In genomic region chr1:211875541-211875940, GRCh38 we compare ENCODE assay signal across 34 cellular contexts. TPM values are rescaled to one million over a fixed set of nuclear protein-coding genes. Genes with fewer than 3 reads are reported as not detected.
A peak's percentile ranks its signal among the peaks of the same experiment; 100 is the strongest.
DNase-seq lines count a peak whose midpoint lies in the region; ATAC-seq, FAIRE-seq and TF ChIP-seq lines count a peak whose summit lies in the region.
"Had no signal": no experiment of that assay in that cellular context is flagged by ENCODE, and none has a peak within 500 bp of the region (broad histone marks: within the 10 kb centered on the region; RNA-seq: fewer than 3 reads in every experiment).

No MANE protein-coding gene starts in this region.

- no TSS peak for BruUV-seq in K562 (replicated peaks; lab: Mats Ljungman, UMichigan)

- no peaks in the 10 kb centered on the region for H3K9me3 Mint-ChIP-seq in activated naive CD4-positive, alpha-beta T cell treated with anti-CD3 and anti-CD28 coated beads, Interleukin-2, amount 50 U/mL, for 72 hours
- H3K9me3 Mint-ChIP-seq: CD4-positive, alpha-beta memory T cell; CD4-positive, alpha-beta T cell; CD8-positive, alpha-beta memory T cell; CD8-positive, alpha-beta T cell had no signal

- no peaks in the 10 kb centered on the region for H3K9me1 ChIP-seq in K562 (ENCODE audit: control insufficient read depth, insufficient read depth, low read length)

- no peaks in the 10 kb centered on the region for H4K20me1 ChIP-seq in K562 (replicated peaks; ENCODE audit: control insufficient read depth, insufficient read depth, low read length)
- H4K20me1 ChIP-seq: BLaER1; BLaER1 treated with 17β-estradiol and CSF1 and Interleukin-3, amounts not matched to agents 10 nM and 100 nM had no signal

- no peak overlapping the region for H3K4me2 ChIP-seq in K562 (ENCODE audit: insufficient read depth, low read length)
- H3K4me2 ChIP-seq: A549; BLaER1; BLaER1 treated with 17β-estradiol and CSF1 and Interleukin-3, amounts not matched to agents 10 nM and 100 nM had no signal

- no peaks in the 10 kb centered on the region for H3K9me3 ChIP-seq in HEK293 (ENCODE audit: control insufficient read depth, insufficient read depth, low read depth, low read length)
- no peaks in the 10 kb centered on the region for H3K9me3 ChIP-seq in K562 (replicated peaks; ENCODE audit: control insufficient read depth, insufficient read depth, low read depth, low read length)
- H3K9me3 ChIP-seq in esophagus muscularis mucosa: no peaks in the 10 kb centered on the region
- H3K9me3 ChIP-seq: A549, BE2C, BLaER1, Caco-2 had no signal

- TF ChIP-seq CTCF in HEK293 (tag by site-specific recombination; IDR thresholded peaks at IDR 0.05) (no peak), K562 (IDR thresholded peaks at IDR 0.05 in 2 of 3, conservative IDR thresholded peaks at IDR 0.05 in 1 of 3; ENCODE audit: insufficient read depth in 2 of 3, low read depth in 1 of 3, low read length in 3 of 3) (no peak), esophagus muscularis mucosa (IDR thresholded peaks at IDR 0.05) (no peak)

- intact Hi-C loops in K562 (cut with micrococcal nuclease) (no loop called here), esophagus muscularis mucosa (cut with DNase I) (no loop called here)

- TF ChIP-seq POLR2A in K562 (conservative IDR thresholded peaks at IDR 0.05) (no peak), esophagus muscularis mucosa (IDR thresholded peaks at IDR 0.05; ENCODE audit: low read depth) (no peak)

- H3K36me3 ChIP-seq in HEK293 (ENCODE audit: control insufficient read depth in 2 of 2, insufficient read depth in 1 of 2, low read length in 2 of 2) (no peaks in the 10 kb centered on the region), K562 (ENCODE audit: control insufficient read depth, insufficient read depth, low read length) (no peaks in the 10 kb centered on the region), esophagus muscularis mucosa (no peaks in the 10 kb centered on the region)
- H3K36me3 ChIP-seq: BE2C; BLaER1; BLaER1 treated with 17β-estradiol and CSF1 and Interleukin-3, amounts not matched to agents 10 nM and 100 nM had no signal

- no peak for TF ChIP-seq RAD21 in K562 (CRISPR knock-in tag; conservative IDR thresholded peaks at IDR 0.05 in 1 of 2, IDR thresholded peaks at IDR 0.05 in 1 of 2)

- no peaks in the 10 kb centered on the region for H3K36me3 Mint-ChIP-seq in activated naive CD4-positive, alpha-beta T cell treated with anti-CD3 and anti-CD28 coated beads, Interleukin-2, amount 50 U/mL, for 72 hours
- H3K36me3 Mint-ChIP-seq: CD14-positive monocyte; CD4-positive, alpha-beta memory T cell; CD4-positive, CD25-positive, alpha-beta regulatory T cell; CD8-positive, alpha-beta T cell had no signal

- peaks cover 19 to 20% of the 10 kb centered on the region in 2 experiments for H3K27me3 ChIP-seq in K562 (ENCODE audit: control insufficient read depth in 2 of 2, insufficient read depth in 2 of 2, low read length in 2 of 2)
- no peaks in the 10 kb centered on the region for H3K27me3 ChIP-seq in esophagus muscularis mucosa
- H3K27me3 ChIP-seq: BE2C; BLaER1; BLaER1 treated with 17β-estradiol and CSF1 and Interleukin-3, amounts not matched to agents 10 nM and 100 nM had no signal

- H3K9ac ChIP-seq in K562 (ENCODE audit: insufficient read depth in 1 of 2, low read depth in 2 of 2, low read length in 2 of 2): no peak overlapping the region
- H3K9ac ChIP-seq: BLaER1; BLaER1 treated with 17β-estradiol and CSF1 and Interleukin-3, amounts not matched to agents 10 nM and 100 nM had no signal

- H3K27ac ChIP-seq in HEK293 (ENCODE audit: extremely low read depth, low read depth, low read length) (no peak overlapping the region), K562 (ENCODE audit: extremely low read depth, low read depth, low read length) (no peak overlapping the region), esophagus muscularis mucosa (replicated peaks in 1 of 4) (no peak overlapping the region)
- H3K27ac ChIP-seq: 22Rv1; A549; BLaER1; BLaER1 treated with 17β-estradiol and CSF1 and Interleukin-3, amounts not matched to agents 10 nM and 100 nM; C4-2B had no signal

- no peaks in the 10 kb centered on the region for H3K79me2 ChIP-seq in K562 (ENCODE audit: control insufficient read depth, insufficient read depth, low read length)

- no peak overlapping the region for H2AFZ ChIP-seq in K562 (ENCODE audit: low read depth, low read length)

- H3K27ac Mint-ChIP-seq in activated naive CD4-positive, alpha-beta T cell treated with anti-CD3 and anti-CD28 coated beads, Interleukin-2, amount 50 U/mL, for 72 hours: no peak overlapping the region
- H3K27ac Mint-ChIP-seq: B cell; CD4-positive, alpha-beta memory T cell; CD4-positive, alpha-beta T cell; CD4-positive, CD25-positive, alpha-beta regulatory T cell; CD8-positive, alpha-beta T cell had no signal

- FAIRE-seq in K562 (lab: Jason Lieb, UNC): no peak
- FAIRE-seq: A204.1, A549, D721Med had no signal

- in situ Hi-C loops in K562 (cut with MboI): no loop called here

- H3K4me1 ChIP-seq in HEK293 (ENCODE audit: control insufficient read depth, insufficient read depth, low read length): no peaks in the 10 kb centered on the region
- H3K4me1 ChIP-seq in K562 (replicated peaks in 1 of 2; ENCODE audit: control insufficient read depth in 2 of 2, insufficient read depth in 2 of 2, low read length in 2 of 2): no peaks in the 10 kb centered on the region
- H3K4me1 ChIP-seq in esophagus muscularis mucosa: no peaks in the 10 kb centered on the region
- H3K4me1 ChIP-seq: A549; BE2C; BLaER1; BLaER1 treated with 17β-estradiol and CSF1 and Interleukin-3, amounts not matched to agents 10 nM and 100 nM; Caco-2 had no signal

- CTCF ChIA-PET in HEK293 (lab: Yijun Ruan, JAX) (interaction anchor here (0.6 kb wide), 1 partner anchor 1888 kb away, joined by 3 read pairs; no protein-coding TSS in a partner anchor), K562 (lab: Yijun Ruan, JAX; ENCODE audit: low intra/inter-chr PET ratio) (no interaction called here)

- no peak for ATAC-seq in K562
- no peak for ATAC-seq in activated naive CD4-positive, alpha-beta T cell treated with anti-CD3 and anti-CD28 coated beads, Interleukin-2, amount 50 U/mL, for 72 hours
- ATAC-seq: A549; CD8-positive, alpha-beta T cell had no signal

- H3K4me3 ChIP-seq in HEK293 (ENCODE audit: low read depth, low read length): no peak overlapping the region
- no peak overlapping the region for H3K4me3 ChIP-seq in K562
- H3K4me3 ChIP-seq in esophagus muscularis mucosa: no peak overlapping the region
- H3K4me3 ChIP-seq: A549; BLaER1; BLaER1 treated with 17β-estradiol and CSF1 and Interleukin-3, amounts not matched to agents 10 nM and 100 nM had no signal

- POLR2A ChIA-PET in HEK293 (lab: Yijun Ruan, JAX): no interaction called here
- POLR2A ChIA-PET in K562 (lab: Yijun Ruan, JAX): interaction anchor here (1.2 kb wide), 1 partner anchor 9 kb away, joined by 4 read pairs; no protein-coding TSS in a partner anchor

- DNase-seq in K562 (ENCODE audit: extremely low read depth in 1 of 4, low spot score in 3 of 4) (no peak), esophagus muscularis mucosa (ENCODE audit: extremely low spot score) (peak; percentile 31), NCI-H524 (lab: John Stamatoyannopoulos, UW) (no peak)
- no peak for DNase-seq in activated naive CD4-positive, alpha-beta T cell treated with anti-CD3 and anti-CD28 coated beads, Interleukin-2, amount 50 U/mL, for 72 hours (ENCODE audit: low spot score in 2 of 2)
- DNase-seq in activated naive CD4-positive, alpha-beta T cell treated with Interleukin-2 at 50 U/mL for 16 hours: no peak
- DNase-seq: 8988T; ACHN; AML-193; BE2C; Caco-2; Calu3; CD4-positive, alpha-beta memory T cell; CD4-positive, alpha-beta T cell; CD4-positive, CD25-positive, alpha-beta regulatory T cell; CD8-positive, alpha-beta memory T cell; CD8-positive, alpha-beta T cell; COR-L47; DMS 273 treated with DMSO at 0.1 percent for 48 hours; DMS153; DMS53; DMS79; DMS79 treated with DMSO at 0.1 percent for 48 hours; DND-41; EL had no signal

- no peak for TF ChIP-seq EP300 in K562 (IDR thresholded peaks at IDR 0.05; ENCODE audit: low read length)
- TF ChIP-seq EP300 in esophagus muscularis mucosa (IDR thresholded peaks at IDR 0.05): no peak

RNA-seq across cellular contexts. Expression of gene LPGAT1, which starts 45.0 kb away (rescaled TPM):
- 15.4 and 34.1 TPM in 2 replicates for total RNA-seq in K562 (2011; cell fraction: chromatin; rRNA removed; ENCODE audit: low replicate concordance)
- total RNA-seq in K562 (2011; cell fraction: nucleolus; rRNA removed): 7.3 and 17.6 TPM in 2 replicates
- total RNA-seq in K562 (2011; cell fraction: nucleoplasm; rRNA removed): 27.4 and 42.4 TPM in 2 replicates
- total RNA-seq in K562 (2014; rRNA removed) (16.8 and 31.1 TPM in 2 replicates), K562 (2014; rRNA removed; fragmentation: Illumina TruSeq; extraction: Trizol) (25.7 and 29.2 TPM in 2 replicates), K562 (2015; rRNA removed; fragmentation: Illumina TruSeq; extraction: Trizol) (16.2 and 17.5 TPM in 2 replicates), K562 (2021) (30.5 and 31.4 TPM in 2 replicates), esophagus muscularis mucosa (10 to 100 TPM; 49.0 to 76.2 (median 62.2) TPM)
- polyA plus RNA-seq in K562 (2011; rRNA removed) (10.8 and 13.0 TPM in 2 replicates), K562 (2014; fragmentation: Illumina TruSeq; extraction: Trizol) (12.8 and 13.9 TPM in 2 replicates), K562 (2014; fragmentation: Nextera tagmentation; extraction: Ambion mirVana) (1 to 10 TPM; 5.7 to 6.7 TPM), K562 (2014; rRNA removed) (10.3 and 16.3 TPM in 2 replicates)
- polyA plus RNA-seq in K562 (2011; cell fraction: cytosol; rRNA removed): 5.5 and 8.1 TPM in 2 replicates
- 5.7 and 6.9 TPM in 2 replicates for polyA plus RNA-seq in K562 (2011; cell fraction: nucleus; rRNA removed)
- 6.4 and 8.6 TPM in 2 replicates for polyA plus RNA-seq in K562 (2012)
- 27.4 and 36.2 TPM in 2 replicates for polyA minus RNA-seq in K562 (2011; rRNA and poly(A)+ RNA removed)
- polyA minus RNA-seq in K562 (2011; cell fraction: cytosol; rRNA and poly(A)+ RNA removed): 15.5 and 22.9 TPM in 2 replicates
- 12.3 and 16.3 TPM in 2 replicates for polyA minus RNA-seq in K562 (2011; cell fraction: nucleus; rRNA and poly(A)+ RNA removed)
- total RNA-seq in activated naive CD4-positive, alpha-beta T cell treated with anti-CD3 and anti-CD28 coated beads, Interleukin-2, amount 50 U/mL, for 72 hours: 10 to 100 TPM; 14.1 to 16.6 TPM

Comparison
In these comparisons a context has a peak if more than half of its experiments do, and no peak if none do; other contexts are left out.
1. Of the 44 proteins assayed by ChIP-seq in both K562 and HEK293: peak only in K562: none; only in HEK293: none; in both: PRDM10; in neither: 43.